In genomic region chr22:19974233-19974861, GRCh38 we compare ENCODE assay signal across 1 cellular context.
A peak's percentile ranks its signal among the peaks of the same experiment; 100 is the strongest.
TF ChIP-seq lines count a peak whose summit lies in the region.

No MANE protein-coding gene starts in this region.

TF ChIP-seq in HEK293, 187 proteins besides CTCF, POLR2A, EP300 and RAD21 (continued from another document):
- TF ChIP-seq YY1 (tag by site-specific recombination; IDR thresholded peaks at IDR 0.05) (0 out of 2 replicates have a peak, but pooled peaks have one; percentile 15), REST (tag by site-specific recombination; IDR thresholded peaks at IDR 0.05) (no peak), ZNF560 (tag by site-specific recombination; IDR thresholded peaks at IDR 0.05; ENCODE audit: borderline replicate concordance) (no peak), ZNF416 (tag by site-specific recombination; IDR thresholded peaks at IDR 0.05) (no peak), ZIC2 (tag by site-specific recombination; IDR thresholded peaks at IDR 0.05) (no peak), ZNF548 (tag by site-specific recombination; IDR thresholded peaks at IDR 0.05) (no peak), KLF9 (tag by site-specific recombination; IDR thresholded peaks at IDR 0.05; ENCODE audit: low read depth) (peak; percentile 42; the same call in 1 of the 2 replicates), KLF10 (tag by site-specific recombination; IDR thresholded peaks at IDR 0.05) (peak; percentile 38; the same call in 1 of the 2 replicates), TRIM28 (IDR thresholded peaks at IDR 0.05; ENCODE audit: borderline replicate concordance, low read length) (no peak), ZNF114 (tag by site-specific recombination; IDR thresholded peaks at IDR 0.05) (no peak), PATZ1 (tag by site-specific recombination; IDR thresholded peaks at IDR 0.05) (peak; percentile 23; the same call in 1 of the 2 replicates), ZNF610 (tag by site-specific recombination; IDR thresholded peaks at IDR 0.05; ENCODE audit: borderline replicate concordance) (no peak), ZFHX2 (tag by site-specific recombination; conservative IDR thresholded peaks at IDR 0.05) (no peak), ZNF362 (tag by site-specific recombination; IDR thresholded peaks at IDR 0.05) (no peak), SP3 (tag by site-specific recombination; IDR thresholded peaks at IDR 0.05) (0 out of 2 replicates have a peak, but pooled peaks have one; percentile 41), ZNF175 (tag by site-specific recombination; IDR thresholded peaks at IDR 0.05) (no peak), ZNF624 (tag by site-specific recombination; IDR thresholded peaks at IDR 0.05) (no peak), MYNN (tag by site-specific recombination; IDR thresholded peaks at IDR 0.05; ENCODE audit: borderline replicate concordance) (no peak), RBAK (tag by site-specific recombination; IDR thresholded peaks at IDR 0.05) (no peak), KLF17 (tag by site-specific recombination; IDR thresholded peaks at IDR 0.05) (peak; percentile 72), ZNF121 (tag by site-specific recombination; IDR thresholded peaks at IDR 0.05) (no peak), ZNF571 (tag by site-specific recombination; IDR thresholded peaks at IDR 0.05) (no peak), IKZF3 (tag by site-specific recombination; IDR thresholded peaks at IDR 0.05) (peak; percentile 64), GFI1B (tag by site-specific recombination; IDR thresholded peaks at IDR 0.05) (no peak), OVOL3 (tag by site-specific recombination; IDR thresholded peaks at IDR 0.05) (no peak), ZNF707 (tag by site-specific recombination; IDR thresholded peaks at IDR 0.05) (no peak), HOXA7 (CRISPR knock-in tag; IDR thresholded peaks at IDR 0.05; ENCODE audit: borderline replicate concordance) (no peak), KLF1 (tag by site-specific recombination; IDR thresholded peaks at IDR 0.05) (peak; percentile 68), ZNF341 (tag by site-specific recombination; IDR thresholded peaks at IDR 0.05; ENCODE audit: low read depth) (peak; percentile 88), ZNF704 (tag by site-specific recombination; IDR thresholded peaks at IDR 0.05) (no peak), EGR2 (tag by site-specific recombination; IDR thresholded peaks at IDR 0.05; ENCODE audit: low read depth) (no peak), ZNF521 (tag by site-specific recombination; IDR thresholded peaks at IDR 0.05) (no peak), YY2 (tag by site-specific recombination; IDR thresholded peaks at IDR 0.05) (no peak), BCL6B (tag by site-specific recombination; IDR thresholded peaks at IDR 0.05) (no peak), ZNF623 (tag by site-specific recombination; IDR thresholded peaks at IDR 0.05) (no peak), ZNF544 (tag by site-specific recombination; IDR thresholded peaks at IDR 0.05) (no peak), KLF7 (tag by site-specific recombination; IDR thresholded peaks at IDR 0.05; ENCODE audit: borderline replicate concordance) (0 out of 2 replicates have a peak, but pooled peaks have one; percentile 35)
